ENCODE assay signal across 8 cellular contexts in genomic region chr6:105733556-105734162, GRCh38.
DNase-seq lines count a peak whose midpoint lies in the region; ATAC-seq and TF ChIP-seq lines count a peak whose summit lies in the region.

No MANE protein-coding gene starts in this region.

- H3K9ac ChIP-seq in DND-41 (ENCODE audit: low read depth, low read length) = no peak overlapping the region

- H2AFZ ChIP-seq in DND-41 (ENCODE audit: low read depth, low read length) = no peak overlapping the region

- no peaks in the 10 kb centered on the region for H3K36me3 ChIP-seq in DND-41 (ENCODE audit: insufficient read depth, low read length)
- no peaks in the 10 kb centered on the region for H3K36me3 ChIP-seq in lung (ENCODE audit: control insufficient read depth in 2 of 2, insufficient read depth in 2 of 2, low read length in 2 of 2)

- DNase-seq in DND-41 (no peak), LoVo (ENCODE audit: low spot score) (peak; percentile 39), astrocyte of the cerebellum (ENCODE audit: low read depth) (peak; percentile 31), lung (ENCODE audit: low spot score) (no peak), posterior cingulate gyrus (no peak)

- no peak overlapping the region for H3K27ac Mint-ChIP-seq in activated T-helper 17 cell treated with anti-CD3 and anti-CD28 coated beads, Interleukin-2, amount 50 U/mL, for 72 hours

- TF ChIP-seq CTCF in DND-41 (IDR thresholded peaks at IDR 0.05; ENCODE audit: borderline replicate concordance, extremely low read depth, low read length, poor library complexity, severe bottlenecking) (peak; percentile 79), astrocyte of the cerebellum (IDR thresholded peaks at IDR 0.05; ENCODE audit: low read depth, low read length, missing control alignments) (peak; percentile 50), lung (IDR thresholded peaks at IDR 0.05; ENCODE audit: control extremely low read depth, extremely low read depth) (peak; percentile 26)

- no peak overlapping the region for H3K4me2 ChIP-seq in DND-41 (ENCODE audit: insufficient read depth, low read length)

- no peak overlapping the region for H3K4me3 ChIP-seq in DND-41 (ENCODE audit: low read depth in 1 of 2, low read length in 2 of 2)
- no peak overlapping the region for H3K4me3 ChIP-seq in astrocyte of the cerebellum (ENCODE audit: low read depth, low read length)
- H3K4me3 ChIP-seq in lung = no peak overlapping the region

- ATAC-seq in DND-41 (ENCODE audit: insufficient read depth, low read depth) = peak; percentile 44; the same call in 1 of the 3 replicates
- no peak for ATAC-seq in lung (ENCODE audit: insufficient read depth, low FRiP score)
- no peak for ATAC-seq in GM21717 (IDR thresholded peaks at IDR 0.05; ENCODE audit: unreplicated experiment)
- no peak for ATAC-seq in GM18505 (IDR thresholded peaks at IDR 0.05; ENCODE audit: unreplicated experiment)
- no peak for ATAC-seq in activated T-helper 17 cell treated with anti-CD3 and anti-CD28 coated beads, Interleukin-2, amount 50 U/mL, for 72 hours (replicated peaks)

- intact Hi-C loops in posterior cingulate gyrus (cut with DNase I) = loop anchor here (2.0 to 5.0 kb wide), 2 partner anchors 489 to 564 kb away; no protein-coding TSS in a partner anchor

- 63% methylated on average over 4 of the region's 4 CpGs for WGBS in lung, 2 donors

- in situ Hi-C loops in astrocyte of the cerebellum (cut with HindIII; ENCODE audit: low sequenced_read_pairs) = no loop called here

- H3K4me1 ChIP-seq in DND-41 (ENCODE audit: insufficient read depth, low read length) (no peaks in the 10 kb centered on the region), lung (ENCODE audit: control insufficient read depth in 2 of 2, insufficient read depth in 2 of 2, low read length in 2 of 2) (peaks cover 0 to 2% of the 10 kb centered on the region in 2 donors)

- H3K27me3 Mint-ChIP-seq in activated T-helper 17 cell treated with anti-CD3 and anti-CD28 coated beads, Interleukin-2, amount 50 U/mL, for 72 hours = no peaks in the 10 kb centered on the region

- H3K27ac ChIP-seq in DND-41 (ENCODE audit: low read length) (peak overlapping the region; percentile 15; the same call in 1 of the 2 replicates), lung (ENCODE audit: low read depth in 1 of 2, low read length in 1 of 2) (no peak overlapping the region)

- no peaks in the 10 kb centered on the region for H3K9me3 ChIP-seq in DND-41 (ENCODE audit: insufficient read depth, low read length, severe bottlenecking)
- no peaks in the 10 kb centered on the region for H3K9me3 ChIP-seq in lung (ENCODE audit: control insufficient read depth in 2 of 2, insufficient read depth in 1 of 2, low read length in 1 of 2)

- no peak for TF ChIP-seq POLR2A in GM18505 (IDR thresholded peaks at IDR 0.05; ENCODE audit: borderline replicate concordance, extremely low read depth, insufficient read depth, insufficient read length)

- no peaks in the 10 kb centered on the region for H3K27me3 ChIP-seq in DND-41 (ENCODE audit: insufficient read depth, low read length, poor library complexity)
- no peaks in the 10 kb centered on the region for H3K27me3 ChIP-seq in lung (ENCODE audit: control insufficient read depth, insufficient read depth)

- H3K36me3 Mint-ChIP-seq in activated T-helper 17 cell treated with anti-CD3 and anti-CD28 coated beads, Interleukin-2, amount 50 U/mL, for 72 hours (ENCODE audit: low read depth) = no peaks in the 10 kb centered on the region

- H3K9me3 Mint-ChIP-seq in activated T-helper 17 cell treated with anti-CD3 and anti-CD28 coated beads, Interleukin-2, amount 50 U/mL, for 72 hours = no peaks in the 10 kb centered on the region

- no peaks in the 10 kb centered on the region for H3K4me1 Mint-ChIP-seq in activated T-helper 17 cell treated with anti-CD3 and anti-CD28 coated beads, Interleukin-2, amount 50 U/mL, for 72 hours

- no peaks in the 10 kb centered on the region for H3K79me2 ChIP-seq in DND-41 (ENCODE audit: insufficient read depth, low read length)

- no peaks in the 10 kb centered on the region for H4K20me1 ChIP-seq in DND-41 (ENCODE audit: insufficient read depth, low read length)

- H3K4me3 Mint-ChIP-seq in activated T-helper 17 cell treated with anti-CD3 and anti-CD28 coated beads, Interleukin-2, amount 50 U/mL, for 72 hours = no peak overlapping the region

Comparison
In these comparisons a context has a peak if more than half of its experiments do, and no peak if none do; other contexts are left out.
1. DNase-seq: peak in LoVo (single experiment) and astrocyte of the cerebellum (single experiment); none in DND-41 (single experiment), lung (single experiment) and posterior cingulate gyrus (0 of 10).
2. CTCF ChIP-seq: peak in every context shown above with its lines; median percentile 79 in DND-41; 50 in astrocyte of the cerebellum; 26 in lung.